18 cellular contexts compared by ENCODE assay signal in the genomic region with DNA sequence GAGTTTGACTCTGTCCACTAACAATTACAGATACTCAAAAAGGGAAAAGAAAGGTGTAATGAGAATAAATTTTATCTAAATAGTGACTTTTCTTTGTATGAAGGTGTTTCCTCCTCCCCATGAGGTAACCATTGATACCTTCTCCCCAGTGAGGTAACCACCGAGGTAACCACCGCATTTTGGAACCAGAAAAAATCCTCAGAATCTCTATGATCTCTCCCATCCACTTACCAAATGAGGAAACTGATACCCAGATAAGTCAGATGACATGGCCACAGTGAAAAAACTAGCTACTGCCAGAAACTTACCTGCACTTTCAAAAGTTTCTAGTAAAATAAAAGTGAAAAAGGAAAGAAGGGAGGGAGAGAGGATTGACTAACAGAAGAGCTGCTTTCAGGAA.
"Had no signal": no experiment of that assay in that cellular context is flagged by ENCODE, and none has a peak within 500 bp of the region (broad histone marks: within the 10 kb centered on the region; RNA-seq: fewer than 3 reads in every experiment).

No MANE protein-coding gene starts in this region.

- H3K4me3 Mint-ChIP-seq: effector memory CD8-positive, alpha-beta T cell; nephron; T-helper 17 cell had no signal

- DNase-seq: activated CD4-positive, alpha-beta T cell treated with anti-CD3 and anti-CD28 coated beads for 48 hours; activated CD4-positive, CD25-positive, alpha-beta regulatory T cell; activated CD8-positive, alpha-beta memory T cell treated with anti-CD3 and anti-CD28 coated beads for 24 hours; activated CD8-positive, alpha-beta memory T cell treated with anti-CD3 and anti-CD28 coated beads, Interleukin-2, amount 50 U/mL, for 4 hours; amygdala; colonic mucosa; dorsolateral prefrontal cortex; effector memory CD8-positive, alpha-beta T cell; heart left ventricle; left cardiac atrium; ovary; stimulated activated CD4-positive, alpha-beta T cell treated with anti-CD3 and anti-CD28 coated beads, Interleukin-4, amount 100 ng/mL, for 1 hour; stomach; SW 1271; T-helper 17 cell; transverse colon had no signal

- H3K27ac Mint-ChIP-seq: effector memory CD8-positive, alpha-beta T cell; nephron; T-helper 17 cell had no signal

- H3K9me3 Mint-ChIP-seq: effector memory CD8-positive, alpha-beta T cell; nephron had no signal

- ATAC-seq: effector memory CD8-positive, alpha-beta T cell; gastroesophageal sphincter; heart left ventricle; left cardiac atrium; T-helper 17 cell had no signal

- H3K4me1 Mint-ChIP-seq: nephron had no signal
